8 cellular contexts compared by ENCODE assay signal in genomic region chr10:97334370-97335175, GRCh38. TPM values are rescaled to one million over a fixed set of nuclear protein-coding genes. Genes with fewer than 3 reads are reported as not detected.
DNase-seq lines count a peak whose midpoint lies in the region; ATAC-seq and TF ChIP-seq lines count a peak whose summit lies in the region.

TSS of gene FRAT2 (minus strand) at chr10:97334729. CDS start at chr10:97334572, 157 bp downstream.

- H3K4me1 ChIP-seq in ACC112 (ENCODE audit: control insufficient read depth, insufficient read depth, low read length, unreplicated experiment): peaks cover 12% of the 10 kb centered on the region
- peaks cover 19 to 69% (median 51%) of the 10 kb centered on the region in 6 donors for H3K4me1 ChIP-seq in spleen

- WGBS in spleen, 5 donors: 0 to 1% (median 1%) methylated on average over 42 to 103 of the region's 103 CpGs

- H2AFZ ChIP-seq in ACC112 (ENCODE audit: low read length, unreplicated experiment): peak within 1 kb of the TSS; percentile 86

- ATAC-seq in GM18858 (IDR thresholded peaks at IDR 0.05; ENCODE audit: unreplicated experiment) (peak; percentile 60), HG03064 (IDR thresholded peaks at IDR 0.05; ENCODE audit: low read depth, unreplicated experiment) (peak; percentile 77)

- H3K36me3 ChIP-seq in ACC112 (ENCODE audit: insufficient read depth, low read length): no peaks in the 10 kb centered on the region
- peaks cover 0 to 28% (median under 1%) of the 10 kb centered on the region in 6 donors for H3K36me3 ChIP-seq in spleen

- DNase-seq in NCI-H2196 (lab: John Stamatoyannopoulos, UW; ENCODE audit: unreplicated experiment): peak; percentile 60
- peak; percentile 81 to 86 (median 84) for DNase-seq in activated CD4-positive, CD25-positive, alpha-beta regulatory T cell (lab: John Stamatoyannopoulos, UW)
- peak in 60 of 61 donors; percentile 59 to 99 (median 88) for DNase-seq in caudate nucleus (lab: John Stamatoyannopoulos, UW)
- peak; percentile 92 for DNase-seq in iris pigment epithelial cell (ENCODE audit: low read depth)
- DNase-seq in spleen: peak; percentile 97

- H3K27me3 ChIP-seq in ACC112 (ENCODE audit: insufficient read depth, low read length): peaks cover 26% of the 10 kb centered on the region
- H3K27me3 ChIP-seq in spleen (replicated peaks in 1 of 7): no peaks in the 10 kb centered on the region

- TF ChIP-seq POLR2A in spleen (IDR thresholded peaks at IDR 0.05): peak; percentile 32 to 75 (median 68)

- H3K4me3 ChIP-seq in ACC112 (ENCODE audit: low read depth, low read length): peak within 1 kb of the TSS; percentile 88
- peak within 1 kb of the TSS; percentile 88 to 99 (median 96) for H3K4me3 ChIP-seq in spleen

- intact Hi-C loops in spleen (cut with DNase I; ENCODE audit: low total_unique reads): no loop called here

- peak in 2 of 11 experiments; percentile 9 to 39 for TF ChIP-seq CTCF in spleen (IDR thresholded peaks at IDR 0.05 in 8 of 11, conservative IDR thresholded peaks at IDR 0.05 in 3 of 11)

- peaks cover 14% of the 10 kb centered on the region for H3K79me2 ChIP-seq in ACC112 (ENCODE audit: control insufficient read depth, insufficient read depth, low read length, unreplicated experiment)

- peak within 1 kb of the TSS; percentile 89 for H3K27ac ChIP-seq in ACC112 (ENCODE audit: low read depth, low read length)
- H3K27ac ChIP-seq in caudate nucleus (ENCODE audit: low read depth, low read length): peak within 1 kb of the TSS; percentile 99
- H3K27ac ChIP-seq in spleen: peak within 1 kb of the TSS; percentile 94 to 100 (median 98)

- H3K9me3 ChIP-seq in spleen: no peaks in the 10 kb centered on the region

RNA-seq across cellular contexts. Expression of gene FRAT2, which starts in this region (rescaled TPM):
- total RNA-seq in spleen: 10 to 100 TPM; 28.3 to 75.6 (median 46.3) TPM
- polyA plus RNA-seq in spleen: 10 to 100 TPM; 12.3 to 19.9 (median 14.3) TPM

Comparison
In these comparisons a context has a peak if more than half of its experiments do, and no peak if none do; other contexts are left out.
1. Peak in every context shown above with its lines: DNase-seq, ATAC-seq, H3K4me3 ChIP-seq and H3K27ac ChIP-seq.